In the genomic region with DNA sequence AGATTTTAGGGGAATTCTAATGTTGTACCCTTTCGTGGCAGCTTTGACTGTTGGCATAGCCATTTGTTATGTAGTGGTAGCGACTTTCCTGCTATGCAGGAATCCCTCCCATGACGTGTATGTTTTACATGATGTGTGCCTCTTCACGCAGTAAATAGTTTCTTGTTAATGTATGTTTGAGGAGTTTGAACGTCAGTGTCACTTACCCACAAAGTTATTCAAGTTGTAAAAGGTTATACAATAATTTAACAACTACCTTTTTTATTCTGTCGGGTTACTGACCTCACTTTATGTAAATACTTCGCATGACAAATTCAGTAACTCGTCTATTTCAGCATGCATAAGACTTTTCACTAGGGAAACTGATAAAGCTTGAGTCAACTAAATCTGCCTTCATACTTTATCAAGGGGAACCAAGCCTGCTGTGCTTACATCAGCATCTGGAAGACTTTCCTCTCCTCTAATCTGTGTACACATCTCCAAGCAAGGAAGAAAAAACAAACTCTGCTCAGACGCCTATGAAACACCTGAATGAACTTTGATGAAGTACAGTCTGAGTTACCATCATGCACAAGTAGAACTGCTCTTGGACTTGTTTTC, we compare ENCODE assay signal across 24 cellular contexts.
DNase-seq lines count a peak whose midpoint lies in the region; FAIRE-seq and TF ChIP-seq lines count a peak whose summit lies in the region.
"Had no signal": no experiment of that assay in that cellular context is flagged by ENCODE, and none has a peak within 500 bp of the region (broad histone marks: within the 10 kb centered on the region; RNA-seq: fewer than 3 reads in every experiment).

No MANE protein-coding gene starts in this region.

- peaks cover 2% of the 10 kb centered on the region for H3K9me3 Mint-ChIP-seq in astrocyte (ENCODE audit: unreplicated experiment)

- H3K27ac Mint-ChIP-seq in astrocyte (ENCODE audit: unreplicated experiment), result no peak overlapping the region
- H3K27ac Mint-ChIP-seq: activated CD4-positive, alpha-beta T cell treated with anti-CD3 and anti-CD28 coated beads for 36 hours; activated naive CD8-positive, alpha-beta T cell; CD14-positive monocyte; IgD-negative memory B cell; nephron progenitor cell had no signal

- TF ChIP-seq EP300 in stomach (IDR thresholded peaks at IDR 0.05) (no peak), sigmoid colon (IDR thresholded peaks at IDR 0.05) (no peak), suprapubic skin (IDR thresholded peaks at IDR 0.05) (no peak)

- TF ChIP-seq CTCF in astrocyte (IDR thresholded peaks at IDR 0.05; ENCODE audit: insufficient read depth, low read depth, low read length) (no peak), fibroblast of pulmonary artery (IDR thresholded peaks at IDR 0.05; ENCODE audit: low read length, missing control alignments) (no peak), stomach (IDR thresholded peaks at IDR 0.05) (no peak), MM.1S (IDR thresholded peaks at IDR 0.05; ENCODE audit: low read length) (no peak), sigmoid colon (IDR thresholded peaks at IDR 0.05) (no peak), suprapubic skin (IDR thresholded peaks at IDR 0.05) (no peak)

- no peaks in the 10 kb centered on the region for H3K9me2 ChIP-seq in MM.1S (replicated peaks; ENCODE audit: insufficient read depth, low read length)

- H3K4me2 ChIP-seq in astrocyte (ENCODE audit: low read length) (peak overlapping the region; percentile 39), MM.1S (ENCODE audit: low read depth, low read length) (no peak overlapping the region)

- DNase-seq in Caki2 (ENCODE audit: low read depth), result peak; percentile 80
- DNase-seq in astrocyte (ENCODE audit: low read depth), result peak; percentile 62
- peak; percentile 41 for DNase-seq in fibroblast of pulmonary artery (ENCODE audit: low read depth)
- no peak for DNase-seq in stomach
- no peak for DNase-seq in MM.1S
- DNase-seq in sigmoid colon, result no peak
- no peak for DNase-seq in suprapubic skin (ENCODE audit: low spot score in 2 of 2)
- DNase-seq: ACHN; activated CD4-positive, alpha-beta T cell treated with anti-CD3 and anti-CD28 coated beads for 36 hours; caudate nucleus; erythroblast; left cardiac atrium; midbrain; NCI-H1694 treated with DMSO at 0.1 percent for 48 hours; NCI-H2227 treated with DMSO at 0.1 percent for 48 hours; nephron progenitor cell; SHP77 treated with DMSO at 0.1 percent for 48 hours; stimulated activated CD4-positive, alpha-beta T cell treated with anti-CD3 and anti-CD28 coated beads, Interleukin-4, amount 100 ng/mL, for 24 hours had no signal

- H3K36me3 Mint-ChIP-seq in astrocyte (ENCODE audit: low read depth, unreplicated experiment), result peaks cover 2% of the 10 kb centered on the region
- H3K36me3 Mint-ChIP-seq: activated naive CD8-positive, alpha-beta T cell had no signal

- WGBS in stomach, 5 donors, result 45 to 55% (median 49%) methylated on average over 9 of the region's 9 CpGs
- WGBS in sigmoid colon, 2 donors, result 34 to 73% methylated on average over 9 of the region's 9 CpGs
- 57% methylated on average over 9 of the region's 9 CpGs for whole genome bisulfite sequencing in suprapubic skin

- H3K9me3 ChIP-seq in astrocyte (ENCODE audit: insufficient read depth, low read depth, low read length), result no peaks in the 10 kb centered on the region
- H3K9me3 ChIP-seq in stomach, result no peaks in the 10 kb centered on the region
- H3K9me3 ChIP-seq in MM.1S (replicated peaks; ENCODE audit: insufficient read depth, low read length), result no peaks in the 10 kb centered on the region
- no peaks in the 10 kb centered on the region for H3K9me3 ChIP-seq in sigmoid colon
- no peaks in the 10 kb centered on the region for H3K9me3 ChIP-seq in suprapubic skin
- H3K9me3 ChIP-seq: prostate gland had no signal

- no peak overlapping the region for H3K4me3 Mint-ChIP-seq in astrocyte (ENCODE audit: unreplicated experiment)
- H3K4me3 Mint-ChIP-seq: activated CD4-positive, alpha-beta T cell treated with anti-CD3 and anti-CD28 coated beads for 36 hours; activated naive CD8-positive, alpha-beta T cell; CD14-positive monocyte; IgD-negative memory B cell; nephron progenitor cell had no signal

- H3K79me2 ChIP-seq in astrocyte (ENCODE audit: insufficient read depth, low read length) (no peaks in the 10 kb centered on the region), MM.1S (ENCODE audit: low read length) (no peaks in the 10 kb centered on the region)

- H3K27me3 Mint-ChIP-seq in astrocyte (ENCODE audit: low read depth, unreplicated experiment), result no peaks in the 10 kb centered on the region
- H3K27me3 Mint-ChIP-seq: activated CD4-positive, alpha-beta T cell treated with anti-CD3 and anti-CD28 coated beads for 36 hours; activated naive CD8-positive, alpha-beta T cell had no signal

- no peak for FAIRE-seq in astrocyte (lab: Jason Lieb, UNC)

- H3F3A ChIP-seq in MM.1S (ENCODE audit: insufficient read depth, low read length), result no peaks in the 10 kb centered on the region

- H3K27ac ChIP-seq in astrocyte (ENCODE audit: low read depth, low read length) (no peak overlapping the region), rectal smooth muscle tissue (ENCODE audit: low read depth, low read length) (peak overlapping the region; percentile 56), stomach (peak overlapping the region in 1 of 5 donors; percentile 26), MM.1S (ENCODE audit: low read length) (no peak overlapping the region), sigmoid colon (peak overlapping the region in 2 of 4 donors; percentile 56 to 64), suprapubic skin (no peak overlapping the region)
- H3K27ac ChIP-seq: GM23248, prostate gland had no signal

- H3K9ac ChIP-seq in astrocyte (ENCODE audit: low read length) (no peak overlapping the region), rectal smooth muscle tissue (ENCODE audit: low read length) (no peak overlapping the region), MM.1S (ENCODE audit: low read length) (no peak overlapping the region)
- H3K9ac ChIP-seq: GM23248 had no signal

- no peaks in the 10 kb centered on the region for H3K27me3 ChIP-seq in astrocyte (ENCODE audit: insufficient read depth, low read length)
- H3K27me3 ChIP-seq in rectal smooth muscle tissue (ENCODE audit: control insufficient read depth, insufficient read depth, low read length), result no peaks in the 10 kb centered on the region
- no peaks in the 10 kb centered on the region for H3K27me3 ChIP-seq in stomach
- H3K27me3 ChIP-seq in MM.1S (replicated peaks; ENCODE audit: insufficient read depth, low read length), result no peaks in the 10 kb centered on the region
- no peaks in the 10 kb centered on the region for H3K27me3 ChIP-seq in sigmoid colon
- no peaks in the 10 kb centered on the region for H3K27me3 ChIP-seq in suprapubic skin

- H3K36me3 ChIP-seq in astrocyte (ENCODE audit: insufficient read depth, low read length) (no peaks in the 10 kb centered on the region), rectal smooth muscle tissue (ENCODE audit: control insufficient read depth, insufficient read depth, low read length) (no peaks in the 10 kb centered on the region), stomach (peaks cover 0 to 9% (median 0%) of the 10 kb centered on the region in 4 donors), MM.1S (replicated peaks; ENCODE audit: insufficient read depth, low read length) (no peaks in the 10 kb centered on the region), sigmoid colon (no peaks in the 10 kb centered on the region), suprapubic skin (no peaks in the 10 kb centered on the region)
- H3K36me3 ChIP-seq: prostate gland had no signal

- H3K4me3 ChIP-seq in astrocyte (ENCODE audit: insufficient read depth, low read depth, low read length) (no peak overlapping the region), fibroblast of pulmonary artery (replicated peaks; ENCODE audit: low read depth, low read length) (no peak overlapping the region), rectal smooth muscle tissue (ENCODE audit: low read length) (no peak overlapping the region), stomach (no peak overlapping the region), MM.1S (ENCODE audit: low read length) (no peak overlapping the region), sigmoid colon (no peak overlapping the region), suprapubic skin (no peak overlapping the region)
- H3K4me3 ChIP-seq: GM23248, prostate gland had no signal

- no peaks in the 10 kb centered on the region for H4K20me1 ChIP-seq in astrocyte (ENCODE audit: insufficient read depth, low read length)
- H4K20me1 ChIP-seq in MM.1S (ENCODE audit: insufficient read depth, low read length), result no peaks in the 10 kb centered on the region

- in situ Hi-C loops in Caki2 (cut with HindIII; ENCODE audit: low pct_unique_long_range_greater_than_20kb, low sequenced_read_pairs), result no loop called here

- TF ChIP-seq POLR2A in stomach (IDR thresholded peaks at IDR 0.05) (no peak), sigmoid colon (IDR thresholded peaks at IDR 0.05) (no peak), suprapubic skin (IDR thresholded peaks at IDR 0.05) (no peak)

- H3K4me1 ChIP-seq in astrocyte (ENCODE audit: insufficient read depth, low read length) (peaks cover 10% of the 10 kb centered on the region), rectal smooth muscle tissue (ENCODE audit: control insufficient read depth, insufficient read depth, low read length) (peaks cover 4% of the 10 kb centered on the region), stomach (no peaks in the 10 kb centered on the region), MM.1S (ENCODE audit: low read length) (no peaks in the 10 kb centered on the region), sigmoid colon (peaks cover 0 to 18% (median 11%) of the 10 kb centered on the region in 4 donors), suprapubic skin (peaks cover 3% of the 10 kb centered on the region)
- H3K4me1 ChIP-seq: prostate gland had no signal

- peaks cover 10% of the 10 kb centered on the region for H3K4me1 Mint-ChIP-seq in astrocyte (ENCODE audit: low read depth, unreplicated experiment)
- H3K4me1 Mint-ChIP-seq: activated CD4-positive, alpha-beta T cell treated with anti-CD3 and anti-CD28 coated beads for 36 hours; CD14-positive monocyte; IgD-negative memory B cell had no signal

- intact Hi-C loops in stomach (cut with DNase I; ENCODE audit: low total_unique reads), result no loop called here
- intact Hi-C loops in sigmoid colon (cut with DNase I), result no loop called here

- no peak overlapping the region for H2AFZ ChIP-seq in astrocyte (ENCODE audit: low read depth, low read length)
- H2AFZ ChIP-seq in MM.1S (ENCODE audit: low read length), result no peak overlapping the region
- H2AFZ ChIP-seq: GM23248 had no signal

Comparison
In these comparisons a context has a peak if more than half of its experiments do, and no peak if none do; other contexts are left out.
1. DNase-seq: peak in Caki2 (single experiment), astrocyte (single experiment) and fibroblast of pulmonary artery (single experiment); none in stomach (single experiment), MM.1S (single experiment), sigmoid colon (single experiment) and suprapubic skin (0 of 2).